Comparison of ENCODE assay signal across 1 cellular context in the genomic region with DNA sequence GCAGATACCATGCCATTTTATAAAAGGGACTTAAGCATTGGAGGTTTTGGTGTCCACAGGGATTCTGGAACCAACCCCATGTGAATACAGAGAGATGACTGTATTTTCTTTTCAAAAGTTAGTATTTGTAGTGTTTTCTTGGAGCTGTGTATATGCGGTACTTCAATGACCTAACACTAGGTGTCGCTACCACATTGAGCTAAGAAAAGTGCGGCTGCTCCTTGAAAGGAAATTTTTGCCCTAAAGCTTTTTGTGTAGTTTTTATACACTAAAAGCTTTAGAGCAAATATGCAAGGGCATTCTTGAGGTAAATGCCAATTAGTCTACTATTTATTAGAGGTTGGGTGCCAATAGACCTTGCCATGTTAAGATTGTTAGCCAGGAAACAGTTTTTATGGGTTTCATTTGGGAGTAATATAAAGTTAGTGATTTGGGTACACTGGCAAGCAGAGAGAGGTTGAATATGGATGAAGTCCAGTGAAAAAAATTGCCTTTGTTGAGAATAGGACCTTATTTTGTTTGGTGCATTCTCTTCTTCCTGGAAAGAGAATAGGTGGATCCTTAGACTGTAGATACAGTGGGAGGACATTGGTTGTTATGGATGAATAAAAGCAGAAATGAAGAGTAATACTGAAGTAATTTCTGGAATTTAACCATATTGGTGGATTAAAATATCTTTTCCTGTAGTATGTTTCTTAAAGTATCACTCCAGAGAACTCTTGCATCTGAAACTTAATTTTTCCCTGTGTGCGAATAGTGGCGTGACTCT.
TF ChIP-seq lines count a peak whose summit lies in the region.

No MANE protein-coding gene starts in this region.

TF ChIP-seq in WTC11, 78 proteins besides CTCF, POLR2A, EP300 and RAD21:
- TF ChIP-seq, protein P1, sequence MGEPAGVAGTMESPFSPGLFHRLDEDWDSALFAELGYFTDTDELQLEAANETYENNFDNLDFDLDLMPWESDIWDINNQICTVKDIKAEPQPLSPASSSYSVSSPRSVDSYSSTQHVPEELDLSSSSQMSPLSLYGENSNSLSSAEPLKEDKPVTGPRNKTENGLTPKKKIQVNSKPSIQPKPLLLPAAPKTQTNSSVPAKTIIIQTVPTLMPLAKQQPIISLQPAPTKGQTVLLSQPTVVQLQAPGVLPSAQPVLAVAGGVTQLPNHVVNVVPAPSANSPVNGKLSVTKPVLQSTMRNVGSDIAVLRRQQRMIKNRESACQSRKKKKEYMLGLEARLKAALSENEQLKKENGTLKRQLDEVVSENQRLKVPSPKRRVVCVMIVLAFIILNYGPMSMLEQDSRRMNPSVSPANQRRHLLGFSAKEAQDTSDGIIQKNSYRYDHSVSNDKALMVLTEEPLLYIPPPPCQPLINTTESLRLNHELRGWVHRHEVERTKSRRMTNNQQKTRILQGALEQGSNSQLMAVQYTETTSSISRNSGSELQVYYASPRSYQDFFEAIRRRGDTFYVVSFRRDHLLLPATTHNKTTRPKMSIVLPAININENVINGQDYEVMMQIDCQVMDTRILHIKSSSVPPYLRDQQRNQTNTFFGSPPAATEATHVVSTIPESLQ (CRISPR knock-in tag; IDR thresholded peaks at IDR 0.05): no peak
- TF ChIP-seq ZNF416 (CRISPR knock-in tag; IDR thresholded peaks at IDR 0.05): no peak
- no peak for TF ChIP-seq FOXK1 (CRISPR knock-in tag; IDR thresholded peaks at IDR 0.05)
- no peak for TF ChIP-seq SMAD4 (CRISPR knock-in tag; IDR thresholded peaks at IDR 0.05)
- no peak for TF ChIP-seq TEAD4 (CRISPR knock-in tag; IDR thresholded peaks at IDR 0.05)
- TF ChIP-seq, protein P2, sequence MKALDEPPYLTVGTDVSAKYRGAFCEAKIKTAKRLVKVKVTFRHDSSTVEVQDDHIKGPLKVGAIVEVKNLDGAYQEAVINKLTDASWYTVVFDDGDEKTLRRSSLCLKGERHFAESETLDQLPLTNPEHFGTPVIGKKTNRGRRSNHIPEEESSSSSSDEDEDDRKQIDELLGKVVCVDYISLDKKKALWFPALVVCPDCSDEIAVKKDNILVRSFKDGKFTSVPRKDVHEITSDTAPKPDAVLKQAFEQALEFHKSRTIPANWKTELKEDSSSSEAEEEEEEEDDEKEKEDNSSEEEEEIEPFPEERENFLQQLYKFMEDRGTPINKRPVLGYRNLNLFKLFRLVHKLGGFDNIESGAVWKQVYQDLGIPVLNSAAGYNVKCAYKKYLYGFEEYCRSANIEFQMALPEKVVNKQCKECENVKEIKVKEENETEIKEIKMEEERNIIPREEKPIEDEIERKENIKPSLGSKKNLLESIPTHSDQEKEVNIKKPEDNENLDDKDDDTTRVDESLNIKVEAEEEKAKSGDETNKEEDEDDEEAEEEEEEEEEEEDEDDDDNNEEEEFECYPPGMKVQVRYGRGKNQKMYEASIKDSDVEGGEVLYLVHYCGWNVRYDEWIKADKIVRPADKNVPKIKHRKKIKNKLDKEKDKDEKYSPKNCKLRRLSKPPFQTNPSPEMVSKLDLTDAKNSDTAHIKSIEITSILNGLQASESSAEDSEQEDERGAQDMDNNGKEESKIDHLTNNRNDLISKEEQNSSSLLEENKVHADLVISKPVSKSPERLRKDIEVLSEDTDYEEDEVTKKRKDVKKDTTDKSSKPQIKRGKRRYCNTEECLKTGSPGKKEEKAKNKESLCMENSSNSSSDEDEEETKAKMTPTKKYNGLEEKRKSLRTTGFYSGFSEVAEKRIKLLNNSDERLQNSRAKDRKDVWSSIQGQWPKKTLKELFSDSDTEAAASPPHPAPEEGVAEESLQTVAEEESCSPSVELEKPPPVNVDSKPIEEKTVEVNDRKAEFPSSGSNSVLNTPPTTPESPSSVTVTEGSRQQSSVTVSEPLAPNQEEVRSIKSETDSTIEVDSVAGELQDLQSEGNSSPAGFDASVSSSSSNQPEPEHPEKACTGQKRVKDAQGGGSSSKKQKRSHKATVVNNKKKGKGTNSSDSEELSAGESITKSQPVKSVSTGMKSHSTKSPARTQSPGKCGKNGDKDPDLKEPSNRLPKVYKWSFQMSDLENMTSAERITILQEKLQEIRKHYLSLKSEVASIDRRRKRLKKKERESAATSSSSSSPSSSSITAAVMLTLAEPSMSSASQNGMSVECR (CRISPR knock-in tag; IDR thresholded peaks at IDR 0.05; ENCODE audit: borderline replicate concordance): no peak
- no peak for TF ChIP-seq MYBL2 (CRISPR knock-in tag; IDR thresholded peaks at IDR 0.05)
- no peak for TF ChIP-seq GTF2I (CRISPR knock-in tag; conservative IDR thresholded peaks at IDR 0.05)
- no peak for TF ChIP-seq TEAD1 (CRISPR knock-in tag; IDR thresholded peaks at IDR 0.05)
- TF ChIP-seq TP53 (CRISPR knock-in tag; IDR thresholded peaks at IDR 0.05): no peak
